25 cellular contexts compared by ENCODE assay signal in the genomic region with DNA sequence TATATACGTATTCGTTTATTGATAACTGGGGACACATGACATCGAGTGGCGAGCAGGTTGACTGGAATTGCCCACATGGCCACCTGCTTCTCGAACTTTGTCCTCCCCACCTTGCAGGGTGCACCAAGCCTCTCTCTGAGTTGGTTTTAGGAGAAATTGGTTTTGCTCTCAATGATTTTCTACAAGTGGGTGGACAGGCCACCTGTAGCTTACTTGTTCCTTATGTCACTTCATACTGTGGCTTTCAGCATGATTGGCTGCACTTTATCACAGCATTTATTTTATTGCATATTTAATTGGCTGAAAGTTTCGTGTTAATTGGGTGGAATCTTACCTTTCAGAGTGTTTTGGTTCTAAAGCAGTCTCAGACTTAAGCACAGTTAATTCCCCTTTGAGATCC.
"Had no signal": no experiment of that assay in that cellular context is flagged by ENCODE, and none has a peak within 500 bp of the region (broad histone marks: within the 10 kb centered on the region; RNA-seq: fewer than 3 reads in every experiment).

No MANE protein-coding gene starts in this region.

- H3K4me3 ChIP-seq: coronary artery, dorsolateral prefrontal cortex, esophagus squamous epithelium, gastroesophageal sphincter, heart right ventricle, hepatocyte had no signal

- H3K36me3 ChIP-seq: brain microvascular endothelial cell, esophagus squamous epithelium, gastroesophageal sphincter, heart right ventricle had no signal

- H3K4me1 ChIP-seq: esophagus squamous epithelium, gastroesophageal sphincter, heart right ventricle had no signal

- DNase-seq: activated CD4-positive, alpha-beta T cell treated with anti-CD3 and anti-CD28 coated beads for 1 hour; activated CD4-positive, alpha-beta T cell treated with anti-CD3 and anti-CD28 coated beads for 4 hours; activated CD4-positive, alpha-beta T cell treated with anti-CD3 and anti-CD28 coated beads, Interleukin-2, amount 10 ng/mL, durations not matched to agents 7 days and 5 days; activated CD4-positive, alpha-beta T cell treated with anti-CD3 and anti-CD28 coated beads, Interleukin-2, amount 50 U/mL, for 48 hours; activated effector memory CD4-positive, alpha-beta T cell treated with Interleukin-2 at 50 U/mL for 16 hours; activated gamma-delta T cell treated with Interleukin-2 at 50 U/mL for 16 hours; activated naive CD4-positive, alpha-beta T cell treated with anti-CD3 and anti-CD28 coated beads, Interleukin-2, amount 50 U/mL, for 16 hours; activated naive CD4-positive, alpha-beta T cell treated with Interleukin-2 at 50 U/mL for 16 hours; activated T-cell treated with anti-CD3 and anti-CD28 coated beads, Interleukin-2, amount 50 U/mL, for 4 hours; amniotic stem cell; anterior cingulate cortex; brain microvascular endothelial cell; dorsolateral prefrontal cortex; effector memory CD4-positive, alpha-beta T cell; erythroblast; esophagus squamous epithelium; foreskin melanocyte; heart right ventricle; T-helper 1 cell; T-helper 17 cell; T1000 had no signal

- H3K27me3 ChIP-seq: brain microvascular endothelial cell, hepatocyte had no signal

- H2AFZ ChIP-seq: hepatocyte had no signal

- H3K9me3 ChIP-seq: esophagus squamous epithelium, gastroesophageal sphincter had no signal

- H3K27ac ChIP-seq: brain microvascular endothelial cell, coronary artery, dorsolateral prefrontal cortex, esophagus squamous epithelium, gastroesophageal sphincter, heart right ventricle, hepatocyte, VCaP had no signal

- H3K4me2 ChIP-seq: hepatocyte had no signal
